Comparison of ENCODE assay signal across 8 cellular contexts in genomic region chr17:4367177-4367576, GRCh38. TPM values are rescaled to one million over a fixed set of nuclear protein-coding genes. Genes with fewer than 3 reads are reported as not detected.
DNase-seq lines count a peak whose midpoint lies in the region; ATAC-seq and TF ChIP-seq lines count a peak whose summit lies in the region.
"Not testable (repeated sequence)": the region's sequence is repeated elsewhere in the genome, so short reads cannot be mapped to it uniquely, and the experiment has no call there.

No MANE protein-coding gene starts in this region.

- H3K36me3 Mint-ChIP-seq in activated T-cell treated with anti-CD3 and anti-CD28 coated beads, Interleukin-2, amount 50 U/mL, for 24 hours (ENCODE audit: low read depth), result peaks cover 20% of the 10 kb centered on the region
- peaks cover 16% of the 10 kb centered on the region for H3K36me3 Mint-ChIP-seq in central memory CD8-positive, alpha-beta T cell (ENCODE audit: insufficient read depth)
- H3K36me3 Mint-ChIP-seq in naive B cell, result not testable (repeated sequence)

- H3K4me2 ChIP-seq in GM23248 (ENCODE audit: unreplicated experiment) (peak overlapping the region; percentile 68), PC-9 (peak overlapping the region; percentile 99)

- WGBS in GM23248 (ENCODE audit: low coverage in 1 of 2, low lambda C conversion rate in 2 of 2, missing lambda C conversion rate in 2 of 2), 2 experiments, result 100% methylated on average over 10 of the region's 10 CpGs
- 97 to 99% methylated on average over 10 of the region's 10 CpGs for WGBS in aorta, 2 donors

- not testable (repeated sequence) for DNase-seq in GM23248; PC-9; activated T-cell treated with anti-CD3 and anti-CD28 coated beads, Interleukin-2, amount 50 U/mL, for 24 hours; central memory CD8-positive, alpha-beta T cell (ENCODE audit: low spot score in 2 of 2); right atrium auricular region (ENCODE audit: low spot score); naive B cell
- peak; percentile 50 to 58 for DNase-seq in aorta

- H3K27me3 Mint-ChIP-seq in activated T-cell treated with anti-CD3 and anti-CD28 coated beads, Interleukin-2, amount 50 U/mL, for 24 hours; central memory CD8-positive, alpha-beta T cell; naive B cell: not testable (repeated sequence)

- in situ Hi-C loops in GM23248 (cut with MboI), result not testable (repeated sequence)

- H2AFZ ChIP-seq in GM23248 (peak overlapping the region; percentile 91), PC-9 (peak overlapping the region; percentile 97)

- CTCF ChIA-PET in PC-9 (lab: Charles Lee), result interaction anchor here (0.6 kb wide), 1 partner anchor 69 kb away, joined by 4 read pairs; no protein-coding TSS in a partner anchor

- not testable (repeated sequence) for H3K9me3 Mint-ChIP-seq in activated T-cell treated with anti-CD3 and anti-CD28 coated beads, Interleukin-2, amount 50 U/mL, for 24 hours; central memory CD8-positive, alpha-beta T cell; naive B cell

- peak overlapping the region; percentile 82 for H3K4me3 ChIP-seq in GM23248
- peak overlapping the region; percentile 72; the same call in 1 of the 2 replicates for H3K4me3 ChIP-seq in PC-9
- H3K4me3 ChIP-seq in right atrium auricular region, result peak overlapping the region in 1 of 2 donors; percentile 100
- H3K4me3 ChIP-seq in skeletal muscle tissue (ENCODE audit: low read length in 3 of 3), result peak overlapping the region; percentile 60 to 76 (median 62)
- not testable (repeated sequence) for H3K4me3 ChIP-seq in aorta (ENCODE audit: low read length in 2 of 2)

- POLR2A ChIA-PET in PC-9 (lab: Charles Lee; ENCODE audit: unreplicated experiment), result interaction anchor here (0.7 kb wide), 1 partner anchor 34 kb away, joined by 5 read pairs; no protein-coding TSS in a partner anchor

- not testable (repeated sequence) for BruUV-seq in PC-9 (replicated peaks; lab: Mats Ljungman, UMichigan)

- H3K4me3 Mint-ChIP-seq in activated T-cell treated with anti-CD3 and anti-CD28 coated beads, Interleukin-2, amount 50 U/mL, for 24 hours, result not testable (repeated sequence)
- peak overlapping the region; percentile 75 for H3K4me3 Mint-ChIP-seq in central memory CD8-positive, alpha-beta T cell
- peak overlapping the region in 7 of 8 donors; percentile 83 to 94 (median 91) for H3K4me3 Mint-ChIP-seq in naive B cell

- H4K20me1 ChIP-seq in GM23248 (ENCODE audit: insufficient read depth), result not testable (repeated sequence)
- peaks cover 26% of the 10 kb centered on the region for H4K20me1 ChIP-seq in PC-9 (ENCODE audit: insufficient read depth)

- not testable (repeated sequence) for H3K9me3 ChIP-seq in GM23248 (ENCODE audit: low read depth); PC-9 (ENCODE audit: insufficient read depth, low read depth); right atrium auricular region; skeletal muscle tissue (ENCODE audit: control insufficient read depth in 3 of 3, low read length in 3 of 3); aorta (ENCODE audit: control insufficient read depth, low read length)

- H3K9ac ChIP-seq in GM23248 (peak overlapping the region; percentile 87; the same call in 1 of the 2 replicates), skeletal muscle tissue (ENCODE audit: low read depth in 1 of 3, low read length in 3 of 3) (peak overlapping the region; percentile 28 to 65 (median 65))

- TF ChIP-seq CTCF in PC-9 (conservative IDR thresholded peaks at IDR 0.05); right atrium auricular region (IDR thresholded peaks at IDR 0.05): not testable (repeated sequence)

- intact Hi-C loops in PC-9 (cut with micrococcal nuclease; ENCODE audit: unreplicated experiment) (loop anchor here (2.0 to 10.0 kb wide), 3 partner anchors 40 to 152 kb away; no protein-coding TSS in a partner anchor), aorta (cut with DNase I) (loop anchor here (5.0 to 10.0 kb wide), 2 partner anchors 62 to 160 kb away; no protein-coding TSS in a partner anchor)

- not testable (repeated sequence) for H3K36me3 ChIP-seq in GM23248 (ENCODE audit: low read depth); PC-9 (ENCODE audit: low read depth); right atrium auricular region; skeletal muscle tissue (ENCODE audit: control insufficient read depth in 3 of 3, insufficient read depth in 3 of 3, low read length in 3 of 3); aorta (ENCODE audit: control insufficient read depth in 1 of 2, insufficient read depth in 2 of 2, low read length in 1 of 2)

- not testable (repeated sequence) for ATAC-seq in central memory CD8-positive, alpha-beta T cell (replicated peaks; ENCODE audit: extremely low read depth, poor library complexity, severe bottlenecking); naive B cell (ENCODE audit: low read depth in 2 of 2); aorta (ENCODE audit: low FRiP score)

- peaks cover 29% of the 10 kb centered on the region for H3K4me1 Mint-ChIP-seq in activated T-cell treated with anti-CD3 and anti-CD28 coated beads, Interleukin-2, amount 50 U/mL, for 24 hours (ENCODE audit: low read depth)
- H3K4me1 Mint-ChIP-seq in central memory CD8-positive, alpha-beta T cell, result peaks cover 30% of the 10 kb centered on the region
- H3K4me1 Mint-ChIP-seq in naive B cell, result peaks cover 29 to 42% (median 36%) of the 10 kb centered on the region in 3 donors

- H3K27ac ChIP-seq in GM23248, result peak overlapping the region; percentile 77; the same call in 1 of the 2 replicates
- H3K27ac ChIP-seq in PC-9, result peak overlapping the region; percentile 22; the same call in 1 of the 2 replicates
- peak overlapping the region; percentile 95 to 99 for H3K27ac ChIP-seq in right atrium auricular region
- peak overlapping the region; percentile 99 for H3K27ac ChIP-seq in skeletal muscle tissue (ENCODE audit: low read depth, low read length)
- not testable (repeated sequence) for H3K27ac ChIP-seq in aorta (ENCODE audit: low read depth in 1 of 2, low read length in 2 of 2)

- not testable (repeated sequence) for H3F3A ChIP-seq in GM23248 (ENCODE audit: insufficient read depth)
- peaks cover 29% of the 10 kb centered on the region for H3F3A ChIP-seq in PC-9 (ENCODE audit: insufficient read depth, low read depth)

- not testable (repeated sequence) for H3K4me1 ChIP-seq in GM23248 (ENCODE audit: insufficient read depth); right atrium auricular region; aorta (ENCODE audit: control insufficient read depth in 1 of 2, insufficient read depth in 2 of 2, low read length in 2 of 2)
- peaks cover 17% of the 10 kb centered on the region for H3K4me1 ChIP-seq in PC-9 (replicated peaks; ENCODE audit: insufficient read depth)
- peaks cover 15 to 18% (median 17%) of the 10 kb centered on the region in 3 donors for H3K4me1 ChIP-seq in skeletal muscle tissue (ENCODE audit: control insufficient read depth in 3 of 3, insufficient read depth in 3 of 3, low read length in 3 of 3)

- H3K27me3 ChIP-seq in GM23248 (replicated peaks; ENCODE audit: insufficient read depth); PC-9 (ENCODE audit: insufficient read depth, low read depth); right atrium auricular region; skeletal muscle tissue (ENCODE audit: control insufficient read depth in 3 of 3, insufficient read depth in 3 of 3, low read length in 3 of 3); aorta (ENCODE audit: control insufficient read depth in 1 of 2, insufficient read depth in 2 of 2, low read length in 1 of 2): not testable (repeated sequence)

- H3K27ac Mint-ChIP-seq in activated T-cell treated with anti-CD3 and anti-CD28 coated beads, Interleukin-2, amount 50 U/mL, for 24 hours, result peak overlapping the region; percentile 90
- H3K27ac Mint-ChIP-seq in central memory CD8-positive, alpha-beta T cell (ENCODE audit: low read depth), result peak overlapping the region; percentile 90
- peak overlapping the region in 5 of 6 donors; percentile 85 to 97 (median 93) for H3K27ac Mint-ChIP-seq in naive B cell

- not testable (repeated sequence) for H3K9me2 ChIP-seq in GM23248 (ENCODE audit: insufficient read depth); PC-9 (ENCODE audit: insufficient read depth)

- H3K79me2 ChIP-seq in GM23248 (ENCODE audit: insufficient read depth) (peaks cover 38% of the 10 kb centered on the region), PC-9 (ENCODE audit: low read depth) (peaks cover 42% of the 10 kb centered on the region)

RNA-seq across cellular contexts. Expression of gene UBE2G1, which starts 0.7 kb away (rescaled TPM):
- total RNA-seq in GM23248 (2014; rRNA removed; shearing (Covaris generic)), result 37.8 and 39.2 TPM in 2 replicates
- 49.4 and 55.8 TPM in 2 replicates for polyA plus RNA-seq in GM23248 (2016; fragmentation: Nextera tagmentation; extraction: Ambion mirVana)
- 104 and 111 TPM in 2 replicates for total RNA-seq in PC-9 (2021)
- 10 to 100 TPM; 39.5 to 58.5 TPM for total RNA-seq in right atrium auricular region
- 10 to 100 TPM; 50.7 to 87.5 (median 59.0) TPM for polyA plus RNA-seq in naive B cell (ENCODE audit: low read depth in 6 of 6)
- 49.1 TPM for total RNA-seq in skeletal muscle tissue
- total RNA-seq in aorta, result 10 to 100 TPM; 48.3 TPM
- polyA plus RNA-seq in aorta, result 10 to 100 TPM; 15.5 to 20.4 TPM
